In genomic region chr17:38667099-38667786, GRCh38 we compare ENCODE assay signal across 8 cellular contexts. TPM values are rescaled to one million over a fixed set of nuclear protein-coding genes. Genes with fewer than 3 reads are reported as not detected.
DNase-seq lines count a peak whose midpoint lies in the region; ATAC-seq and TF ChIP-seq lines count a peak whose summit lies in the region.

No MANE protein-coding gene starts in this region.

- intact Hi-C loops in sigmoid colon (cut with DNase I): loop anchor here (1.0 to 10.0 kb wide), 5 partner anchors 60 to 312 kb away; partner anchors contain the start of genes SOCS7 and SRCIN1

- in situ Hi-C loops in astrocyte of the cerebellum (cut with HindIII; ENCODE audit: low sequenced_read_pairs): loop anchor here (5.0 kb wide), 1 partner anchor 50 kb away; no protein-coding TSS in a partner anchor

- H3K27me3 ChIP-seq in hepatocyte (peaks cover 44% of the 10 kb centered on the region), sigmoid colon (peaks cover 0 to 32% (median 26%) of the 10 kb centered on the region in 3 donors)

- H3K4me1 ChIP-seq in hepatocyte (ENCODE audit: insufficient read depth): no peaks in the 10 kb centered on the region
- H3K4me1 ChIP-seq in sigmoid colon: no peaks in the 10 kb centered on the region

- H3K4me2 ChIP-seq in hepatocyte: no peak overlapping the region

- no peak for TF ChIP-seq EP300 in sigmoid colon (IDR thresholded peaks at IDR 0.05)

- no peaks in the 10 kb centered on the region for H3K79me2 ChIP-seq in hepatocyte

- H3K9me3 ChIP-seq in hepatocyte (ENCODE audit: low read depth): no peaks in the 10 kb centered on the region
- no peaks in the 10 kb centered on the region for H3K9me3 ChIP-seq in sigmoid colon

- H3K4me3 ChIP-seq in GM12864 (ENCODE audit: low read depth, low read length): no peak overlapping the region
- H3K4me3 ChIP-seq in astrocyte of the cerebellum (ENCODE audit: low read depth, low read length): no peak overlapping the region
- no peak overlapping the region for H3K4me3 ChIP-seq in hepatocyte
- H3K4me3 ChIP-seq in sigmoid colon: no peak overlapping the region

- no peak for DNase-seq in GM12864 (ENCODE audit: low read depth)
- peak; percentile 50 to 83 (median 63) for DNase-seq in NCI-H1417 (lab: John Stamatoyannopoulos, UW)
- DNase-seq in T follicular helper cell (ENCODE audit: low read depth): peak; percentile 10
- peak; percentile 47 for DNase-seq in astrocyte of the cerebellum (ENCODE audit: low read depth)
- peak; percentile 86 for DNase-seq in hepatocyte (ENCODE audit: low spot score)
- DNase-seq in sigmoid colon: peak; percentile 81

- no peaks in the 10 kb centered on the region for H4K20me1 ChIP-seq in hepatocyte (ENCODE audit: insufficient read depth, poor library complexity, severe bottlenecking)

- no peaks in the 10 kb centered on the region for H3K36me3 ChIP-seq in hepatocyte (replicated peaks; ENCODE audit: insufficient read depth, low read depth)
- no peaks in the 10 kb centered on the region for H3K36me3 ChIP-seq in sigmoid colon

- no peak for TF ChIP-seq POLR2A in sigmoid colon (IDR thresholded peaks at IDR 0.05)

- no peak overlapping the region for H3K27ac ChIP-seq in hepatocyte
- no peak overlapping the region for H3K27ac ChIP-seq in sigmoid colon

- WGBS in hepatocyte (ENCODE audit: low lambda C conversion rate, missing lambda C conversion rate): 44% methylated on average over 7 of the region's 7 CpGs
- WGBS in sigmoid colon, 2 donors: 37 to 39% methylated on average over 7 of the region's 7 CpGs

- ATAC-seq in HG03520 (IDR thresholded peaks at IDR 0.05; ENCODE audit: unreplicated experiment): no peak
- no peak for ATAC-seq in HG03095 (IDR thresholded peaks at IDR 0.05; ENCODE audit: unreplicated experiment)

- TF ChIP-seq CTCF in GM12864 (IDR thresholded peaks at IDR 0.05; ENCODE audit: low read depth, low read length, missing control alignments): peak; percentile 100
- TF ChIP-seq CTCF in astrocyte of the cerebellum (IDR thresholded peaks at IDR 0.05; ENCODE audit: low read depth, low read length, missing control alignments): peak; percentile 100
- peak; percentile 99 for TF ChIP-seq CTCF in hepatocyte (IDR thresholded peaks at IDR 0.05; ENCODE audit: poor library complexity)
- peak; percentile 98 to 99 (median 98) for TF ChIP-seq CTCF in sigmoid colon (IDR thresholded peaks at IDR 0.05)

- no peak overlapping the region for H2AFZ ChIP-seq in hepatocyte

- no peaks in the 10 kb centered on the region for H3K9me2 ChIP-seq in hepatocyte (replicated peaks; ENCODE audit: insufficient read depth)

RNA-seq across cellular contexts. Expression of gene EPOP, which starts 7.5 kb away (rescaled TPM):
- 0.92 and 0.93 TPM in 2 replicates for total RNA-seq in hepatocyte
- 0.37 and 0.45 TPM in 2 replicates for polyA plus RNA-seq in hepatocyte
- 1 to 10 TPM in 2 of 4 donors, under 1 TPM in 2; 0.36 to 2.8 (median 1.3) TPM for total RNA-seq in sigmoid colon
- 1 to 10 TPM in 1 of 3 donors, not detected in 2; 2.4 TPM for polyA plus RNA-seq in sigmoid colon

RNA-seq across cellular contexts. Expression of gene MLLT6, which starts 37.8 kb away (rescaled TPM):
- total RNA-seq in hepatocyte (27.5 and 31.2 TPM in 2 replicates), sigmoid colon (10 to 100 TPM; 48.9 to 90.3 (median 69.9) TPM)
- polyA plus RNA-seq in hepatocyte (10.6 and 11.0 TPM in 2 replicates), sigmoid colon (10 to 100 TPM; 15.3 to 86.5 (median 16.2) TPM)
